In genomic region chr7:55526770-55527169, GRCh38 we compare ENCODE assay signal across 1 cellular context.
A peak's percentile ranks its signal among the peaks of the same experiment; 100 is the strongest.
TF ChIP-seq lines count a peak whose summit lies in the region.

No MANE protein-coding gene starts in this region.

TF ChIP-seq in H1, 55 proteins besides CTCF, POLR2A, EP300 and RAD21 (continued from another document):
- TF ChIP-seq CHD7 (IDR thresholded peaks at IDR 0.05; ENCODE audit: insufficient replicate concordance, low read length) = no peak
- no peak for TF ChIP-seq CREB1 (IDR thresholded peaks at IDR 0.05)
- TF ChIP-seq NRF1 (IDR thresholded peaks at IDR 0.05; ENCODE audit: low read depth, low read length) = no peak
- no peak for TF ChIP-seq CHD2 (IDR thresholded peaks at IDR 0.05; ENCODE audit: low read length)
- no peak for TF ChIP-seq GTF2F1 (IDR thresholded peaks at IDR 0.05; ENCODE audit: borderline replicate concordance, low read depth, low read length)
- no peak for TF ChIP-seq GABPA (IDR thresholded peaks at IDR 0.05; ENCODE audit: borderline replicate concordance, insufficient read depth, low read length)
- TF ChIP-seq EGR1 (IDR thresholded peaks at IDR 0.05; ENCODE audit: borderline replicate concordance, low read depth, low read length) = no peak
- peak; percentile 58; the same call in 1 of the 2 replicates for TF ChIP-seq MAX (IDR thresholded peaks at IDR 0.05)
- no peak for TF ChIP-seq ATF3 (IDR thresholded peaks at IDR 0.05; ENCODE audit: insufficient read depth, low read depth, low read length)
- TF ChIP-seq BRCA1 (IDR thresholded peaks at IDR 0.05; ENCODE audit: low read depth, low read length) = no peak
- TF ChIP-seq BACH1 (IDR thresholded peaks at IDR 0.05; ENCODE audit: low read length) = no peak
- TF ChIP-seq HDAC2 (IDR thresholded peaks at IDR 0.05; ENCODE audit: borderline replicate concordance in 1 of 2, low read depth in 2 of 2, low read length in 2 of 2) = 0 out of 4 replicates have a peak, but pooled peaks of 1 of the 2 experiments have one; percentile 26
- TF ChIP-seq E2F6 (IDR thresholded peaks at IDR 0.05) = no peak
- TF ChIP-seq RXRA (IDR thresholded peaks at IDR 0.05; ENCODE audit: insufficient read depth, low read depth, low read length) = no peak
- TF ChIP-seq SIN3A (conservative IDR thresholded peaks at IDR 0.05 in 1 of 2, IDR thresholded peaks at IDR 0.05 in 1 of 2; ENCODE audit: low read depth in 1 of 2, low read length in 2 of 2) = peak; percentile 70 to 73; a peak in 2 of 4 replicates
- no peak for TF ChIP-seq FOSL1 (IDR thresholded peaks at IDR 0.05; ENCODE audit: insufficient read depth, low read depth, low read length)
- TF ChIP-seq CBX5 (IDR thresholded peaks at IDR 0.05; ENCODE audit: low read depth, low read length) = no peak
- TF ChIP-seq POLR2AphosphoS5 (IDR thresholded peaks at IDR 0.05; ENCODE audit: low read depth, low read length) = no peak
- TF ChIP-seq SIRT6 (IDR thresholded peaks at IDR 0.05; ENCODE audit: low read length) = no peak
- TF ChIP-seq TEAD4 (IDR thresholded peaks at IDR 0.05; ENCODE audit: low read depth, low read length) = no peak
- no peak for TF ChIP-seq CBX8 (IDR thresholded peaks at IDR 0.05; ENCODE audit: borderline replicate concordance, low read depth, low read length)
